ENCODE assay signal across 8 cellular contexts in the genomic region with DNA sequence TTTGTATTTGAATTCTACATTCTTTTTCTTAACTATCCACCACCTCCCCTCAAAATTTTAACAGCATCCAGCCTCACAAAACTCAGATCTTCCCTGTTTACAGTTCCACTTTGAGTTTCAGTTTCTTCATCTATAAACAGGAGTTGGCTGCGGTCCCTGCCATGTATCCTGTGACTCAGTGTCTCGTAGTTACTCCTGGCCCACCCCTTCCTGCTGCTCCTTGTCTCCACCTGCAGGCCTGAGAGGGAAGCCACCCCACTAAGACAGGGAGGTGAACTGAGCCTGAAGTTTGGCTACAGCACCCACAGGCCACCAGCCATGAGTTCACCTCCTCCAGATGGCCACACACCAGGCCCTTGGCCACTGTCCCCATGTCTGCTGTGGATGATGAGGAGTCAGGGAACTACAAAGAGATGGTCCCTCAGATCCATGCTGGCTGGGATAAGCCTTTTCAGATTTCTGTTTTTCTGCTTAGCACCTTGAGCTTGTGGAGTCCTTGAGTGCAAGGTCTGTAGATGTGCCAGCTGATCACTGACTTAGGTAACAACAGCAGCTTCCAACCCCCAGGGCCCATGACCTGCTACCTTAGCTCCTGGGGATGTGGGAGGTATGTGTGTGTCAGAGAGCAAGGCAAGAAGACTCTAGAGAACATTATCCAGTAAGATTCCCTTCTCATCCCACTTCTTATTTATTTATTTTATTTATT. TPM values are rescaled to one million over a fixed set of nuclear protein-coding genes. Genes with fewer than 3 reads are reported as not detected.
DNase-seq lines count a peak whose midpoint lies in the region; ATAC-seq and TF ChIP-seq lines count a peak whose summit lies in the region.

No MANE protein-coding gene starts in this region.

- H3K36me3 Mint-ChIP-seq in chondrocyte (ENCODE audit: low read depth): no peaks in the 10 kb centered on the region

- no peak overlapping the region for H3K27ac Mint-ChIP-seq in chondrocyte (ENCODE audit: unreplicated experiment)

- H3K9me3 ChIP-seq in osteoblast (ENCODE audit: low read depth, low read length): no peaks in the 10 kb centered on the region

- DNase-seq in ELF-1 (ENCODE audit: low read depth, low spot score): peak; percentile 21
- DNase-seq in SKM-1 (lab: John Stamatoyannopoulos, UW; ENCODE audit: unreplicated experiment): peak; percentile 16
- DNase-seq in chondrocyte (ENCODE audit: low spot score): no peak
- no peak for DNase-seq in osteoblast (ENCODE audit: insufficient read length, low spot score, missing footprints)
- no peak for DNase-seq in NCI-H2107 (lab: John Stamatoyannopoulos, UW)

- no peaks in the 10 kb centered on the region for H3K79me2 ChIP-seq in osteoblast (ENCODE audit: insufficient read depth, low read length)

- no peaks in the 10 kb centered on the region for H3K36me3 ChIP-seq in osteoblast (ENCODE audit: insufficient read depth, low read length)

- TF ChIP-seq POLR2A in GM18505 (IDR thresholded peaks at IDR 0.05; ENCODE audit: borderline replicate concordance, extremely low read depth, insufficient read depth, insufficient read length): no peak

- no peaks in the 10 kb centered on the region for H4K20me1 ChIP-seq in osteoblast (ENCODE audit: insufficient read depth, low read length)

- peaks cover 3% of the 10 kb centered on the region for H3K27me3 ChIP-seq in osteoblast (ENCODE audit: insufficient read depth, low read length)

- no peak overlapping the region for H3K4me3 Mint-ChIP-seq in chondrocyte (ENCODE audit: unreplicated experiment)

- H3K4me2 ChIP-seq in osteoblast (ENCODE audit: insufficient read depth, low read length): peak overlapping the region; percentile 53

- peak; percentile 41 for TF ChIP-seq CTCF in chondrocyte (IDR thresholded peaks at IDR 0.05)
- peak; percentile 61 for TF ChIP-seq CTCF in osteoblast (IDR thresholded peaks at IDR 0.05; ENCODE audit: extremely low read depth, low read depth, low read length)

- peak overlapping the region; percentile 29 for H2AFZ ChIP-seq in osteoblast (ENCODE audit: low read length)

- H3K9me3 Mint-ChIP-seq in chondrocyte (ENCODE audit: low read depth): no peaks in the 10 kb centered on the region

- no peak overlapping the region for H3K4me3 ChIP-seq in osteoblast (ENCODE audit: insufficient read depth, low read length)

- H3K27me3 Mint-ChIP-seq in chondrocyte (ENCODE audit: low read depth): peaks cover 4% of the 10 kb centered on the region

- peak; percentile 43 for ATAC-seq in HG02642 (IDR thresholded peaks at IDR 0.05; ENCODE audit: poor library complexity, unreplicated experiment)
- ATAC-seq in GM18505 (IDR thresholded peaks at IDR 0.05; ENCODE audit: unreplicated experiment): no peak
- ATAC-seq in HG03457 (IDR thresholded peaks at IDR 0.05; ENCODE audit: unreplicated experiment): no peak

- no peaks in the 10 kb centered on the region for H3K4me1 ChIP-seq in osteoblast (ENCODE audit: insufficient read depth, low read length)

- no peak overlapping the region for H3K27ac ChIP-seq in osteoblast (ENCODE audit: low read depth, low read length)

- no peaks in the 10 kb centered on the region for H3K4me1 Mint-ChIP-seq in chondrocyte (ENCODE audit: low read depth)

RNA-seq across cellular contexts. Expression of a gene that starts 37.5 kb away (rescaled TPM):
- not detected in 3 replicates for total RNA-seq in chondrocyte
- total RNA-seq in osteoblast: 0.29 TPM in 1 of 2 replicates, not detected in the other

Comparison
In these comparisons a context has a peak if more than half of its experiments do, and no peak if none do; other contexts are left out.
1. DNase-seq: peak in ELF-1 (single experiment) and SKM-1 (single experiment); none in chondrocyte (single experiment), osteoblast (single experiment) and NCI-H2107 (single experiment).